ENCODE assay signal across 21 cellular contexts in the genomic region with DNA sequence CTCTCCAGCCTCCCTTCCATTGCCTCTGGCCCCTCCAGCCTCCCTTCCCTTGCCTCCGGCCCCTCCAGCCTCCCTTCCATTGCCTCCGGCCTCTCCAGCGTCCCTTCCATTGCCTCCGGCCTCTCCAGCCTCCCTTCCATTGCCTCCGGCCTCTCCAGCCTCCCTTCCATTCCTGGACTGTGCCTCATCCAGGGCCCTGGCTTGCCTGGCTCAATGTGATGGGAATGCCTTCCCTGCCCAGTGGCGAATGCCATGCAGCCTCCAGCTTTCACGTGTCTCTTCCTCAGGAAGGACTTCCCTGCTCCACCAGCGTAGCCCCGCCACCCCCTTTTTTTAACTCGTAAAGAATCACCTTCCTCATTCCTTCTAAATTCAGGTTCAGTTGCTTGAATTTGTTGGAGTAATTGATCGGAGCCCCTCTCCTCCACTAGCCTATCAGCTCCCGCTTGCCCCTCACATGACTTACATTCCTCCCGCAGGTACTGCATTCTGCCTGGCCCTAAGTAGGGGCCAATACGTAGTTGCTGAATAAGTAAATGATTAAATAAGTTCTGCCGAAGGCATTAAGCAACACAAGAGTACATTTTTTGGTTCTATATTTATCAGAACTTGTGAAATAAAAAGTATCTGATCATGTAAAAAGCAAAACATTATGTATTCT. TPM values are rescaled to one million over a fixed set of nuclear protein-coding genes. Genes with fewer than 3 reads are reported as not detected.
A peak's percentile ranks its signal among the peaks of the same experiment; 100 is the strongest.
DNase-seq lines count a peak whose midpoint lies in the region; ATAC-seq and TF ChIP-seq lines count a peak whose summit lies in the region.
"Had no signal": no experiment of that assay in that cellular context is flagged by ENCODE, and none has a peak within 500 bp of the region (broad histone marks: within the 10 kb centered on the region; RNA-seq: fewer than 3 reads in every experiment).

No MANE protein-coding gene starts in this region.

- intact Hi-C loops in heart left ventricle (cut with DNase I) (loop anchor here in 1 of 10 donors (10.0 kb wide), 1 partner anchor 243 kb away; no protein-coding TSS in a partner anchor), Right ventricle myocardium superior (cut with DNase I) (no loop called here), right lobe of liver (cut with DNase I) (no loop called here), thyroid gland (cut with DNase I) (loop anchor here (10.0 kb wide), 1 partner anchor 127 kb away; no protein-coding TSS in a partner anchor)

- peaks cover 50% of the 10 kb centered on the region for H3K4me1 Mint-ChIP-seq in chondrocyte (ENCODE audit: low read depth)

- no peaks in the 10 kb centered on the region for H3K27me3 ChIP-seq in heart left ventricle
- H3K27me3 ChIP-seq in right lobe of liver: no peaks in the 10 kb centered on the region
- H3K27me3 ChIP-seq in thyroid gland: no peaks in the 10 kb centered on the region
- H3K27me3 ChIP-seq in MM.1S (replicated peaks; ENCODE audit: insufficient read depth, low read length): no peaks in the 10 kb centered on the region
- H3K27me3 ChIP-seq: BLaER1 had no signal

- H3K36me3 ChIP-seq in heart left ventricle (peaks cover 0 to 20% (median 0%) of the 10 kb centered on the region in 9 donors), right lobe of liver (no peaks in the 10 kb centered on the region), thyroid gland (no peaks in the 10 kb centered on the region), MM.1S (replicated peaks; ENCODE audit: insufficient read depth, low read length) (no peaks in the 10 kb centered on the region)
- H3K36me3 ChIP-seq: BLaER1, HAP-1 had no signal

- ATAC-seq in heart left ventricle (no peak), Right ventricle myocardium superior (ENCODE audit: poor library complexity) (no peak), right lobe of liver (peak in 3 of 4 donors; percentile 34 to 69 (median 50)), GM21723 (IDR thresholded peaks at IDR 0.05; ENCODE audit: unreplicated experiment) (no peak)

- no peaks in the 10 kb centered on the region for H3K9me2 ChIP-seq in MM.1S (replicated peaks; ENCODE audit: insufficient read depth, low read length)

- WGBS in heart left ventricle, 4 donors: 69 to 76% (median 74%) methylated on average over 14 to 15 of the region's 15 CpGs
- WGBS in right lobe of liver (ENCODE audit: insufficient coverage, low coverage, low lambda C conversion rate, missing lambda C conversion rate): 74% methylated on average over 11 of the region's 15 CpGs
- 84 to 86% methylated on average over 14 to 15 of the region's 15 CpGs for WGBS in thyroid gland, 2 donors

- no peak overlapping the region for H3K4me3 Mint-ChIP-seq in chondrocyte (ENCODE audit: unreplicated experiment)
- H3K4me3 Mint-ChIP-seq: CD4-positive, alpha-beta T cell had no signal

- no peak overlapping the region for H2AFZ ChIP-seq in MM.1S (ENCODE audit: low read length)

- H3K9me3 ChIP-seq in heart left ventricle (no peaks in the 10 kb centered on the region), right lobe of liver (no peaks in the 10 kb centered on the region), thyroid gland (no peaks in the 10 kb centered on the region), MM.1S (replicated peaks; ENCODE audit: insufficient read depth, low read length) (no peaks in the 10 kb centered on the region)
- H3K9me3 ChIP-seq: BLaER1, HAP-1 had no signal

- TF ChIP-seq POLR2A in heart left ventricle (IDR thresholded peaks at IDR 0.05) (no peak), right lobe of liver (IDR thresholded peaks at IDR 0.05) (no peak), thyroid gland (IDR thresholded peaks at IDR 0.05) (no peak)

- no peaks in the 10 kb centered on the region for H3K27me3 Mint-ChIP-seq in chondrocyte (ENCODE audit: low read depth)

- no peak overlapping the region for H3K4me3 ChIP-seq in heart left ventricle
- H3K4me3 ChIP-seq in right lobe of liver: no peak overlapping the region
- H3K4me3 ChIP-seq in thyroid gland (replicated peaks in 1 of 3): no peak overlapping the region
- no peak overlapping the region for H3K4me3 ChIP-seq in MM.1S (ENCODE audit: low read length)
- H3K4me3 ChIP-seq: BLaER1, HAP-1 had no signal

- H3K9me3 Mint-ChIP-seq in chondrocyte (ENCODE audit: low read depth): no peaks in the 10 kb centered on the region
- H3K9me3 Mint-ChIP-seq: CD4-positive, alpha-beta T cell had no signal

- no peaks in the 10 kb centered on the region for H3K36me3 Mint-ChIP-seq in chondrocyte (ENCODE audit: low read depth)

- no peaks in the 10 kb centered on the region for H4K20me1 ChIP-seq in MM.1S (ENCODE audit: insufficient read depth, low read length)
- H4K20me1 ChIP-seq: BLaER1 had no signal

- H3K4me1 ChIP-seq in heart left ventricle (peaks cover 0 to 83% (median 25%) of the 10 kb centered on the region in 12 donors), right lobe of liver (peaks cover 0 to 8% (median 0%) of the 10 kb centered on the region in 4 donors), thyroid gland (peaks cover 19 to 39% of the 10 kb centered on the region in 2 donors), MM.1S (ENCODE audit: low read length) (no peaks in the 10 kb centered on the region)
- H3K4me1 ChIP-seq: BLaER1, HAP-1 had no signal

- no peak overlapping the region for H3K9ac ChIP-seq in MM.1S (ENCODE audit: low read length)
- H3K9ac ChIP-seq: BLaER1 had no signal

- no peaks in the 10 kb centered on the region for H3K79me2 ChIP-seq in MM.1S (ENCODE audit: low read length)

- peak overlapping the region in 11 of 12 donors; percentile 2 to 95 (median 68) for H3K27ac ChIP-seq in heart left ventricle
- peak overlapping the region in 2 of 3 donors; percentile 4 to 52 for H3K27ac ChIP-seq in right lobe of liver
- H3K27ac ChIP-seq in thyroid gland: peak overlapping the region in 2 of 3 donors; percentile 54 to 58
- no peak overlapping the region for H3K27ac ChIP-seq in MM.1S (ENCODE audit: low read length)
- H3K27ac ChIP-seq: 22Rv1, BLaER1 had no signal

- DNase-seq in heart left ventricle: no peak
- no peak for DNase-seq in Right ventricle myocardium superior
- DNase-seq in chondrocyte (ENCODE audit: low spot score): no peak
- DNase-seq in right lobe of liver: no peak
- no peak for DNase-seq in thyroid gland
- no peak for DNase-seq in activated CD4-positive, alpha-beta T cell treated with anti-CD3 and anti-CD28 coated beads, Interleukin-2, amount 50 U/mL, for 4 hours
- no peak for DNase-seq in MM.1S
- DNase-seq: ACHN; CD4-positive, alpha-beta T cell; COR-L47; DMS 273 treated with DMSO at 0.1 percent for 48 hours; DMS79 treated with DMSO at 0.1 percent for 48 hours; Karpas-422; NCI-H1694 treated with DMSO at 0.1 percent for 48 hours; NCI-H446 treated with DMSO at 0.1 percent for 48 hours; NCI-H526 treated with DMSO at 0.1 percent for 48 hours; OCI-M1 had no signal

- no peaks in the 10 kb centered on the region for H3F3A ChIP-seq in MM.1S (ENCODE audit: insufficient read depth, low read length)

- peak overlapping the region; percentile 41 for H3K27ac Mint-ChIP-seq in chondrocyte (ENCODE audit: unreplicated experiment)
- H3K27ac Mint-ChIP-seq: CD4-positive, alpha-beta T cell had no signal

- no peak overlapping the region for H3K4me2 ChIP-seq in MM.1S (ENCODE audit: low read depth, low read length)
- H3K4me2 ChIP-seq: BLaER1 had no signal

- TF ChIP-seq CTCF in heart left ventricle (IDR thresholded peaks at IDR 0.05) (no peak), chondrocyte (IDR thresholded peaks at IDR 0.05) (no peak), right lobe of liver (IDR thresholded peaks at IDR 0.05) (no peak), thyroid gland (IDR thresholded peaks at IDR 0.05) (no peak), MM.1S (IDR thresholded peaks at IDR 0.05; ENCODE audit: low read length) (no peak)

RNA-seq across cellular contexts. Expression of a gene that starts 30.3 kb away (rescaled TPM):
- total RNA-seq in heart left ventricle: 1,000 to 10,000 TPM in 7 of 9 donors, 100 to 1,000 TPM in 2; 966 to 2,158 (median 1,443) TPM
- 100 to 1,000 TPM; 254 to 473 TPM for polyA plus RNA-seq in heart left ventricle
- total RNA-seq in Right ventricle myocardium superior: 819 TPM
- 41.8 to 105 TPM (median 104 TPM) in 3 replicates for total RNA-seq in chondrocyte
- total RNA-seq in right lobe of liver: 100 to 1,000 TPM in 4 of 6 experiments, 10 to 100 TPM in 2; 60.8 to 144 (median 107) TPM
- 100 to 1,000 TPM; 290 to 437 (median 377) TPM for total RNA-seq in thyroid gland
- total RNA-seq: CD4-positive, alpha-beta T cell had no signal

Comparison
In these comparisons a context has a peak if more than half of its experiments do, and no peak if none do; other contexts are left out.
1. ATAC-seq: peak in right lobe of liver (3 of 4); none in heart left ventricle (0 of 4), Right ventricle myocardium superior (single experiment) and GM21723 (single experiment).